18 cellular contexts compared by ENCODE assay signal in the genomic region with DNA sequence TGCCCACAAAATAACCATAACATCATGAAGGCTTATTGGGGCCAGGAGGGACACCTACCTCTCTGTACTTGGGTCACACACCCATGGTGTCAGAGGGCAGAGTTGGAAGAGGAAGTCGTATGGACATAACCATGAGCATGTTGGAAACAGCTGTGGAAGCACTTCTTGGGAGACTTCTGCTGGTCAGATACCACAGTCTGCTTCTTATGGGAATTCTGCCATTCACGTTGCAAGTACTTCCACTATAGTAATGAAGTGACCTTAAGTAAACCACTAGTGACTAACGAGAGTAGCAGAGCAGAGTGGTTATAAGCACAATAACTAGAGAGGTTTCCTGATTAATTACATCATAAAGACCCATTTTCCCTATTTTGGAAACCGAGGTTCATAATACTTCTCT.
"Had no signal": no experiment of that assay in that cellular context is flagged by ENCODE, and none has a peak within 500 bp of the region (broad histone marks: within the 10 kb centered on the region; RNA-seq: fewer than 3 reads in every experiment).

No MANE protein-coding gene starts in this region.

- H3K27ac ChIP-seq: adrenal gland, breast epithelium, esophagus squamous epithelium, sigmoid colon, WERI-Rb-1 had no signal

- H3K4me1 Mint-ChIP-seq: activated naive CD4-positive, alpha-beta T cell treated with anti-CD3 and anti-CD28 coated beads, Interleukin-2, amount 10 ng/mL, durations not matched to agents 7 days and 5 days; activated T-helper 17 cell treated with anti-CD3 and anti-CD28 coated beads, Interleukin-2, amount 50 U/mL, for 72 hours had no signal

- H3K9me3 ChIP-seq: adrenal gland, breast epithelium, esophagus squamous epithelium, sigmoid colon had no signal

- H3K27ac Mint-ChIP-seq: activated CD8-positive, alpha-beta T cell treated with anti-CD3 and anti-CD28 coated beads for 36 hours; activated naive CD4-positive, alpha-beta T cell treated with anti-CD3 and anti-CD28 coated beads, Interleukin-2, amount 10 ng/mL, durations not matched to agents 7 days and 5 days; activated T-helper 17 cell treated with anti-CD3 and anti-CD28 coated beads, Interleukin-2, amount 50 U/mL, for 72 hours had no signal

- FAIRE-seq: endometrium, keratinocyte had no signal

- H3K4me3 ChIP-seq: adrenal gland, breast epithelium, esophagus squamous epithelium, sigmoid colon had no signal

- H3K36me3 Mint-ChIP-seq: activated naive CD4-positive, alpha-beta T cell treated with anti-CD3 and anti-CD28 coated beads, Interleukin-2, amount 10 ng/mL, durations not matched to agents 7 days and 5 days had no signal

- H3K4me1 ChIP-seq: adrenal gland, breast epithelium, esophagus squamous epithelium, sigmoid colon had no signal

- ATAC-seq: activated CD8-positive, alpha-beta T cell treated with anti-CD3 and anti-CD28 coated beads for 36 hours; activated T-helper 17 cell treated with anti-CD3 and anti-CD28 coated beads, Interleukin-2, amount 50 U/mL, for 72 hours; left ventricle myocardium superior had no signal

- H3K36me3 ChIP-seq: adrenal gland, breast epithelium, esophagus squamous epithelium, sigmoid colon, WERI-Rb-1 had no signal

- H3K9me3 Mint-ChIP-seq: activated CD8-positive, alpha-beta T cell treated with anti-CD3 and anti-CD28 coated beads for 36 hours; activated naive CD4-positive, alpha-beta T cell treated with anti-CD3 and anti-CD28 coated beads, Interleukin-2, amount 10 ng/mL, durations not matched to agents 7 days and 5 days; activated T-helper 17 cell treated with anti-CD3 and anti-CD28 coated beads, Interleukin-2, amount 50 U/mL, for 72 hours had no signal

- H3K4me3 Mint-ChIP-seq: activated CD8-positive, alpha-beta T cell treated with anti-CD3 and anti-CD28 coated beads for 36 hours; activated naive CD4-positive, alpha-beta T cell treated with anti-CD3 and anti-CD28 coated beads, Interleukin-2, amount 10 ng/mL, durations not matched to agents 7 days and 5 days; activated T-helper 17 cell treated with anti-CD3 and anti-CD28 coated beads, Interleukin-2, amount 50 U/mL, for 72 hours had no signal

- H3K27me3 Mint-ChIP-seq: activated CD8-positive, alpha-beta T cell treated with anti-CD3 and anti-CD28 coated beads for 36 hours; activated naive CD4-positive, alpha-beta T cell treated with anti-CD3 and anti-CD28 coated beads, Interleukin-2, amount 10 ng/mL, durations not matched to agents 7 days and 5 days; activated T-helper 17 cell treated with anti-CD3 and anti-CD28 coated beads, Interleukin-2, amount 50 U/mL, for 72 hours had no signal

- DNase-seq: activated CD4-positive, alpha-beta T cell treated with anti-CD3 and anti-CD28 coated beads for 4 hours; activated CD8-positive, alpha-beta memory T cell treated with anti-CD3 and anti-CD28 coated beads, Interleukin-2, amount 50 U/mL, for 48 hours; activated CD8-positive, alpha-beta T cell treated with anti-CD3 and anti-CD28 coated beads for 36 hours; activated naive CD4-positive, alpha-beta T cell treated with anti-CD3 and anti-CD28 coated beads, Interleukin-2, amount 10 ng/mL, durations not matched to agents 7 days and 5 days; adrenal gland; esophagus squamous epithelium; left ventricle myocardium superior; mesenchymal stem cell; sigmoid colon; stimulated activated CD4-positive, alpha-beta T cell treated with anti-CD3 and anti-CD28 coated beads, Interleukin-12 subunit alpha, Interleukin-12 subunit beta, amount 100 ng/mL, for 4 hours; stimulated activated naive CD4-positive, alpha-beta T cell treated with Interleukin-2 at 50 U/mL for 16 hours; T-helper 9 cell; trophoblast cell; WERI-Rb-1 had no signal

- H3K27me3 ChIP-seq: adrenal gland, breast epithelium, esophagus squamous epithelium, sigmoid colon had no signal
